In genomic region chr19:1172353-1173159, GRCh38 we compare ENCODE assay signal across 1 cellular context.
TF ChIP-seq lines count a peak whose summit lies in the region.

No MANE protein-coding gene starts in this region.

TF ChIP-seq in GM12878, 131 proteins besides CTCF, POLR2A, EP300 and RAD21:
- TF ChIP-seq MLLT1 (IDR thresholded peaks at IDR 0.05), result 0 out of 2 replicates have a peak, but pooled peaks have one; percentile 37
- no peak for TF ChIP-seq RELA (IDR thresholded peaks at IDR 0.05; ENCODE audit: borderline replicate concordance, partially characterized antibody)
